29 cellular contexts compared by ENCODE assay signal in the genomic region with DNA sequence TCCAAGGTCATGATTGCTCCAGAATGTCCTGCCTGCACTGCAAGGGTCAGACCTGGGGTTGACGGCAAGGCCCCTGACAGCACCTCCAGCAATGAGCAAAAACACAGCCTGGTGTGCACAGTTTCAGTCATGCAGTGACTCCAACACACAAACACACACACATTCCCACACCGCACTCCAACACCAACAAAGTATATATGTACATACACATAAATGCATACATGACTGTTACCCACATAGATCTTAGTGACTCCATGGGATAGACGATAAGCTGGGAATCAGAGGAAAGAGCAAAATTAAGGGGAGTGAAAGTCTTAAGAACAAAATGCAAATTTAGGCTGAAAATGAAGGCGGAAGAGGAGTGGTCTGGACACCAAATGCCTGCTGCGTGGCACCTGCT.
"Had no signal": no experiment of that assay in that cellular context is flagged by ENCODE, and none has a peak within 500 bp of the region (broad histone marks: within the 10 kb centered on the region; RNA-seq: fewer than 3 reads in every experiment).

No MANE protein-coding gene starts in this region.

- H3K9me3 ChIP-seq: MG63 had no signal

- H3K4me3 ChIP-seq: MG63 had no signal

- H3K4me2 ChIP-seq: KMS-11 had no signal

- H3K36me3 ChIP-seq: MG63 had no signal

- DNase-seq: NCI-H1048, NCI-H1092, NCI-H1092 treated with DMSO at 0.1 percent for 48 hours, NCI-H1105, NCI-H1105 treated with DMSO at 0.1 percent for 48 hours, NCI-H1417, NCI-H1417 treated with DMSO at 0.1 percent for 48 hours, NCI-H1436, NCI-H1436 treated with DMSO at 0.1 percent for 48 hours, NCI-H146, NCI-H1694, NCI-H1694 treated with DMSO at 0.1 percent for 48 hours, NCI-H187, NCI-H187 treated with DMSO at 0.1 percent for 48 hours, NCI-H1930, NCI-H2029, NCI-H2029 treated with DMSO at 0.1 percent for 48 hours, NCI-H2081, NCI-H2081 treated with DMSO at 0.1 percent for 48 hours, NCI-H2107, NCI-H2171, NCI-H2171 treated with DMSO at 0.1 percent for 48 hours, NCI-H2227 treated with DMSO at 0.1 percent for 48 hours, NCI-H345, NCI-H446, NCI-H446 treated with DMSO at 0.1 percent for 48 hours, NCI-H510A had no signal

- H3K27me3 ChIP-seq: MG63 had no signal

- H3K27ac ChIP-seq: KMS-11 had no signal
